1 cellular context compared by ENCODE assay signal in genomic region chr3:114379266-114379665, GRCh38.
TF ChIP-seq lines count a peak whose summit lies in the region.

No MANE protein-coding gene starts in this region.

TF ChIP-seq in IMR-90, 13 proteins besides CTCF, POLR2A, EP300 and RAD21 (continued from another document):
- TF ChIP-seq ELK1 (IDR thresholded peaks at IDR 0.05; ENCODE audit: borderline replicate concordance, low read depth, low read length) (no peak), CEBPB (IDR thresholded peaks at IDR 0.05; ENCODE audit: low read depth, low read length) (no peak), MAFK (IDR thresholded peaks at IDR 0.05; ENCODE audit: low read depth, low read length) (no peak), MAZ (IDR thresholded peaks at IDR 0.05; ENCODE audit: borderline replicate concordance, low read depth, low read length) (no peak), RCOR1 (IDR thresholded peaks at IDR 0.05; ENCODE audit: insufficient replicate concordance, low read length) (no peak), CHD1 (IDR thresholded peaks at IDR 0.05; ENCODE audit: low read depth, low read length) (no peak)
